12 cellular contexts compared by ENCODE assay signal in genomic region chr10:100737359-100738054, GRCh38. TPM values are rescaled to one million over a fixed set of nuclear protein-coding genes. Genes with fewer than 3 reads are reported as not detected.
DNase-seq lines count a peak whose midpoint lies in the region; TF ChIP-seq lines count a peak whose summit lies in the region.
"Had no signal": no experiment of that assay in that cellular context is flagged by ENCODE, and none has a peak within 500 bp of the region (broad histone marks: within the 10 kb centered on the region; RNA-seq: fewer than 3 reads in every experiment).

No MANE protein-coding gene starts in this region.

- TF ChIP-seq CTCF in kidney epithelial cell (IDR thresholded peaks at IDR 0.05; ENCODE audit: insufficient read depth, low read length, poor library complexity, severe bottlenecking): no peak

- no peak for DNase-seq in activated naive CD4-positive, alpha-beta T cell treated with anti-CD3 and anti-CD28 coated beads for 36 hours
- DNase-seq in activated naive CD4-positive, alpha-beta T cell treated with anti-CD3 and anti-CD28 coated beads, Interleukin-2, amount 50 U/mL, for 16 hours: no peak
- no peak for DNase-seq in activated T-helper 2 cell treated with anti-CD3 and anti-CD28 coated beads, Interferon-gamma antibody, Interleukin-2, Interleukin-4, amounts not matched to agents 10 μg/mL and 5 μg/mL and 100 μg/mL, durations not matched to agents 14 hours and 24 hours and 36 hours (ENCODE audit: low spot score)
- DNase-seq in kidney epithelial cell (ENCODE audit: low read depth) (no peak), hypothalamus (lab: John Stamatoyannopoulos, UW) (no peak), NCI-H82 treated with DMSO at 0.1 percent for 48 hours (lab: John Stamatoyannopoulos, UW; ENCODE audit: unreplicated experiment) (no peak), activated gamma-delta T cell (lab: John Stamatoyannopoulos, UW) (no peak)
- DNase-seq: NCI-H524; stimulated activated CD4-positive, alpha-beta T cell treated with anti-CD3 and anti-CD28 coated beads, Interleukin-15, amount 100 ng/mL, for 24 hours had no signal

- no peaks in the 10 kb centered on the region for H3K9me3 ChIP-seq in subcutaneous abdominal adipose tissue (ENCODE audit: control insufficient read depth in 5 of 5, low read length in 5 of 5)
- H3K9me3 ChIP-seq: HAP-1 had no signal

- H3K27me3 Mint-ChIP-seq in activated naive CD4-positive, alpha-beta T cell treated with anti-CD3 and anti-CD28 coated beads for 36 hours (ENCODE audit: low read depth): peaks cover 87% of the 10 kb centered on the region
- H3K27me3 Mint-ChIP-seq in activated T-helper 2 cell treated with anti-CD3 and anti-CD28 coated beads, Interferon-gamma antibody, Interleukin-2, Interleukin-4, amounts not matched to agents 10 μg/mL and 5 μg/mL and 100 μg/mL, durations not matched to agents 14 hours and 24 hours and 36 hours (ENCODE audit: low read depth): peaks cover 93% of the 10 kb centered on the region

- no peak overlapping the region for H3K27ac ChIP-seq in subcutaneous abdominal adipose tissue (ENCODE audit: low read depth, low read length)
- H3K27ac ChIP-seq: cardiac muscle cell had no signal

- no peak overlapping the region for H3K9ac ChIP-seq in subcutaneous abdominal adipose tissue (ENCODE audit: low read length in 5 of 5)

- H3K36me3 Mint-ChIP-seq in activated naive CD4-positive, alpha-beta T cell treated with anti-CD3 and anti-CD28 coated beads for 36 hours (ENCODE audit: low read depth): no peaks in the 10 kb centered on the region
- H3K36me3 Mint-ChIP-seq in activated T-helper 2 cell treated with anti-CD3 and anti-CD28 coated beads, Interferon-gamma antibody, Interleukin-2, Interleukin-4, amounts not matched to agents 10 μg/mL and 5 μg/mL and 100 μg/mL, durations not matched to agents 14 hours and 24 hours and 36 hours (ENCODE audit: low read depth): no peaks in the 10 kb centered on the region

- H3K27me3 ChIP-seq in kidney epithelial cell (ENCODE audit: control insufficient read depth, insufficient read depth, low read length): no peaks in the 10 kb centered on the region
- peaks cover 86 to 98% (median 92%) of the 10 kb centered on the region in 5 donors for H3K27me3 ChIP-seq in subcutaneous abdominal adipose tissue (ENCODE audit: control insufficient read depth in 5 of 5, insufficient read depth in 4 of 5, low read length in 5 of 5)

- peaks cover 19% of the 10 kb centered on the region for H3K4me1 Mint-ChIP-seq in activated naive CD4-positive, alpha-beta T cell treated with anti-CD3 and anti-CD28 coated beads for 36 hours (ENCODE audit: low read depth)
- H3K4me1 Mint-ChIP-seq in activated T-helper 2 cell treated with anti-CD3 and anti-CD28 coated beads, Interferon-gamma antibody, Interleukin-2, Interleukin-4, amounts not matched to agents 10 μg/mL and 5 μg/mL and 100 μg/mL, durations not matched to agents 14 hours and 24 hours and 36 hours (ENCODE audit: low read depth): peaks cover 15% of the 10 kb centered on the region

- peaks cover 0 to 25% (median 18%) of the 10 kb centered on the region in 5 donors for H3K4me1 ChIP-seq in subcutaneous abdominal adipose tissue (ENCODE audit: control insufficient read depth in 5 of 5, insufficient read depth in 5 of 5, low read length in 5 of 5)
- H3K4me1 ChIP-seq: HAP-1 had no signal

- CTCF ChIA-PET in activated naive CD4-positive, alpha-beta T cell treated with anti-CD3 and anti-CD28 coated beads for 36 hours (lab: Charles Lee): no interaction called here

- peak overlapping the region; percentile 55 for H3K4me3 Mint-ChIP-seq in activated naive CD4-positive, alpha-beta T cell treated with anti-CD3 and anti-CD28 coated beads for 36 hours
- peak overlapping the region; percentile 55 for H3K4me3 Mint-ChIP-seq in activated T-helper 2 cell treated with anti-CD3 and anti-CD28 coated beads, Interferon-gamma antibody, Interleukin-2, Interleukin-4, amounts not matched to agents 10 μg/mL and 5 μg/mL and 100 μg/mL, durations not matched to agents 14 hours and 24 hours and 36 hours (ENCODE audit: low read depth)

- H3K27ac Mint-ChIP-seq in activated naive CD4-positive, alpha-beta T cell treated with anti-CD3 and anti-CD28 coated beads for 36 hours: no peak overlapping the region
- H3K27ac Mint-ChIP-seq in activated T-helper 2 cell treated with anti-CD3 and anti-CD28 coated beads, Interferon-gamma antibody, Interleukin-2, Interleukin-4, amounts not matched to agents 10 μg/mL and 5 μg/mL and 100 μg/mL, durations not matched to agents 14 hours and 24 hours and 36 hours: no peak overlapping the region

- H3K36me3 ChIP-seq in kidney epithelial cell (ENCODE audit: control insufficient read depth, insufficient read depth, low read length) (no peaks in the 10 kb centered on the region), subcutaneous abdominal adipose tissue (ENCODE audit: control insufficient read depth in 5 of 5, insufficient read depth in 5 of 5, low read length in 5 of 5) (no peaks in the 10 kb centered on the region)
- H3K36me3 ChIP-seq: cardiac muscle cell, HAP-1 had no signal

- intact Hi-C loops in activated naive CD4-positive, alpha-beta T cell treated with anti-CD3 and anti-CD28 coated beads for 36 hours (cut with micrococcal nuclease): no loop called here
- intact Hi-C loops in activated T-helper 2 cell treated with anti-CD3 and anti-CD28 coated beads, Interferon-gamma antibody, Interleukin-2, Interleukin-4, amounts not matched to agents 10 μg/mL and 5 μg/mL and 100 μg/mL, durations not matched to agents 14 hours and 24 hours and 36 hours (cut with micrococcal nuclease): loop anchor here (1.0 to 10.0 kb wide), 2 partner anchors 9 to 1037 kb away; partner anchors contain the start of gene FGF8

- H3K4me3 ChIP-seq in kidney epithelial cell (ENCODE audit: low read depth, low read length): peak overlapping the region; percentile 72
- H3K4me3 ChIP-seq in subcutaneous abdominal adipose tissue (ENCODE audit: low read depth in 1 of 5, low read length in 5 of 5): peak overlapping the region in 4 of 5 donors; percentile 26 to 58 (median 40)
- H3K4me3 ChIP-seq: cardiac muscle cell, HAP-1 had no signal

- no peaks in the 10 kb centered on the region for H3K9me3 Mint-ChIP-seq in activated naive CD4-positive, alpha-beta T cell treated with anti-CD3 and anti-CD28 coated beads for 36 hours
- H3K9me3 Mint-ChIP-seq in activated T-helper 2 cell treated with anti-CD3 and anti-CD28 coated beads, Interferon-gamma antibody, Interleukin-2, Interleukin-4, amounts not matched to agents 10 μg/mL and 5 μg/mL and 100 μg/mL, durations not matched to agents 14 hours and 24 hours and 36 hours: no peaks in the 10 kb centered on the region

RNA-seq across cellular contexts. Expression of gene PAX2, which starts 7.9 kb away (rescaled TPM):
- not detected for total RNA-seq in activated naive CD4-positive, alpha-beta T cell treated with anti-CD3 and anti-CD28 coated beads for 36 hours
- 0.18 and 0.30 TPM in 2 replicates for total RNA-seq in activated T-helper 2 cell treated with anti-CD3 and anti-CD28 coated beads, Interferon-gamma antibody, Interleukin-2, Interleukin-4, amounts not matched to agents 10 μg/mL and 5 μg/mL and 100 μg/mL, durations not matched to agents 14 hours and 24 hours and 36 hours
- total RNA-seq in kidney epithelial cell: 5.1 and 7.9 TPM in 2 replicates
- total RNA-seq: cardiac muscle cell had no signal
